ENCODE assay signal across 19 cellular contexts in genomic region chr6:85431271-85431670, GRCh38.
"Had no signal": no experiment of that assay in that cellular context is flagged by ENCODE, and none has a peak within 500 bp of the region (broad histone marks: within the 10 kb centered on the region; RNA-seq: fewer than 3 reads in every experiment).

No MANE protein-coding gene starts in this region.

- DNase-seq: cortex of kidney; dorsolateral prefrontal cortex; effector memory CD4-positive, alpha-beta T cell; gastrocnemius medialis; heart right ventricle; islet precursor cell; mammary epithelial cell; mucosa of descending colon; naive thymus-derived CD8-positive, alpha-beta T cell; posterior cingulate gyrus; sigmoid colon; stimulated activated CD4-positive, alpha-beta T cell treated with anti-CD3 and anti-CD28 coated beads, Interleukin-2, amount 100 ng/mL, for 48 hours; stimulated activated naive CD4-positive, alpha-beta T cell treated with Interleukin-2 at 50 U/mL for 16 hours; thyroid gland had no signal

- H3K27ac ChIP-seq: dorsolateral prefrontal cortex, gastrocnemius medialis, heart right ventricle, sigmoid colon, skin epidermis, thyroid gland had no signal

- H3K36me3 ChIP-seq: gastrocnemius medialis, heart right ventricle, sigmoid colon, thyroid gland had no signal

- H3K27me3 ChIP-seq: dorsolateral prefrontal cortex, gastrocnemius medialis, heart right ventricle, sigmoid colon, thyroid gland had no signal

- ATAC-seq: esophagus mucosa; gastrocnemius medialis; heart right ventricle; left lobe of liver; mucosa of descending colon; naive thymus-derived CD8-positive, alpha-beta T cell had no signal

- FAIRE-seq: endometrium, urothelium cell line had no signal

- H3K4me3 ChIP-seq: dorsolateral prefrontal cortex, gastrocnemius medialis, heart right ventricle, mucosa of descending colon, sigmoid colon, skin epidermis, thyroid gland had no signal

- H3K4me1 ChIP-seq: gastrocnemius medialis, heart right ventricle, sigmoid colon, thyroid gland had no signal

- H3K9me3 ChIP-seq: gastrocnemius medialis, thyroid gland had no signal
